Comparison of ENCODE assay signal across 8 cellular contexts in genomic region chr11:120335596-120335927, GRCh38. TPM values are rescaled to one million over a fixed set of nuclear protein-coding genes. Genes with fewer than 3 reads are reported as not detected.
DNase-seq lines count a peak whose midpoint lies in the region; ATAC-seq and TF ChIP-seq lines count a peak whose summit lies in the region.

No MANE protein-coding gene starts in this region.

- no peak overlapping the region for H4K8ac ChIP-seq in neuronal stem cell (ENCODE audit: low read depth, low read length)

- no CpG with 5 or more reads among the region's 18 CpGs for WGBS in neuronal stem cell (ENCODE audit: extremely low coverage in 2 of 2, insufficient read length in 2 of 2, insufficient replicate concordance in 1 of 2), 2 donors

- H3K4me2 ChIP-seq in fibroblast of lung (ENCODE audit: extremely low read depth, insufficient read depth, low read length), result peak overlapping the region; percentile 81
- peak overlapping the region; percentile 65 for H3K4me2 ChIP-seq in neuronal stem cell (ENCODE audit: insufficient read depth, low read length, poor library complexity, severe bottlenecking)

- H2AFZ ChIP-seq in fibroblast of lung (ENCODE audit: low read length), result peak overlapping the region; percentile 38
- H2AFZ ChIP-seq in neuronal stem cell (ENCODE audit: low read length), result peak overlapping the region; percentile 98

- H3K18ac ChIP-seq in neuronal stem cell (ENCODE audit: low read length), result peak overlapping the region; percentile 86

- H3K79me2 ChIP-seq in fibroblast of lung (ENCODE audit: control insufficient read depth, insufficient read depth, low read length), result peaks cover 40% of the 10 kb centered on the region

- peak overlapping the region; percentile 96 for H3K9ac ChIP-seq in fibroblast of lung (ENCODE audit: insufficient read depth, low read length)
- peak overlapping the region; percentile 50 for H3K9ac ChIP-seq in neuronal stem cell (ENCODE audit: low read depth, low read length, poor library complexity)

- H3K4me3 ChIP-seq in WERI-Rb-1 (ENCODE audit: low read depth, low read length), result peak overlapping the region; percentile 98
- peak overlapping the region; percentile 58 to 79 (median 73) for H3K4me3 ChIP-seq in fibroblast of lung (replicated peaks in 1 of 4; ENCODE audit: control extremely low read depth in 1 of 4, insufficient read depth in 1 of 4, low read depth in 3 of 4, low read length in 4 of 4)
- peak overlapping the region; percentile 88 to 91 for H3K4me3 ChIP-seq in neuronal stem cell (ENCODE audit: low read length in 2 of 2)

- peak; percentile 24 for ATAC-seq in HG03135 (IDR thresholded peaks at IDR 0.05; ENCODE audit: unreplicated experiment)

- no peak overlapping the region for H2BK15ac ChIP-seq in neuronal stem cell (ENCODE audit: low read length)

- H3K4me1 ChIP-seq in fibroblast of lung (ENCODE audit: control insufficient read depth, extremely low read depth, insufficient read depth, low read length) (peaks cover 19% of the 10 kb centered on the region), neuronal stem cell (ENCODE audit: control insufficient read depth in 2 of 2, insufficient read depth in 1 of 2, low read depth in 1 of 2, low read length in 2 of 2) (peaks cover 8 to 13% of the 10 kb centered on the region in 2 donors)

- H4K20me1 ChIP-seq in fibroblast of lung (ENCODE audit: control insufficient read depth, extremely low read depth, insufficient read depth, low read length), result peaks cover 5% of the 10 kb centered on the region

- no peak overlapping the region for H2BK5ac ChIP-seq in neuronal stem cell (ENCODE audit: low read length)

- no peak overlapping the region for H3K14ac ChIP-seq in neuronal stem cell (ENCODE audit: low read length)

- no peaks in the 10 kb centered on the region for H3K79me1 ChIP-seq in neuronal stem cell (ENCODE audit: low read depth, low read length)

- no peaks in the 10 kb centered on the region for H3K9me3 ChIP-seq in WERI-Rb-1 (ENCODE audit: severe bottlenecking)
- H3K9me3 ChIP-seq in fibroblast of lung (ENCODE audit: control insufficient read depth, insufficient read depth, low read depth, low read length), result no peaks in the 10 kb centered on the region
- no peaks in the 10 kb centered on the region for H3K9me3 ChIP-seq in neuronal stem cell (replicated peaks in 1 of 2; ENCODE audit: control insufficient read depth in 2 of 2, insufficient read depth in 1 of 2, low read depth in 1 of 2, low read length in 2 of 2)

- no peak overlapping the region for H2AK5ac ChIP-seq in neuronal stem cell (ENCODE audit: low read depth, low read length)

- H3K27me3 ChIP-seq in WERI-Rb-1 (ENCODE audit: insufficient read depth, low read depth, severe bottlenecking) (no peaks in the 10 kb centered on the region), fibroblast of lung (ENCODE audit: control insufficient read depth, insufficient read depth, low read length) (no peaks in the 10 kb centered on the region), neuronal stem cell (ENCODE audit: control insufficient read depth in 3 of 3, insufficient read depth in 3 of 3, low read depth in 1 of 3, low read length in 3 of 3) (no peaks in the 10 kb centered on the region)

- H3K36me3 ChIP-seq in WERI-Rb-1 (peaks cover 4% of the 10 kb centered on the region), fibroblast of lung (ENCODE audit: control insufficient read depth, insufficient read depth, low read length) (no peaks in the 10 kb centered on the region), neuronal stem cell (replicated peaks in 1 of 2; ENCODE audit: control insufficient read depth in 2 of 2, insufficient read depth in 2 of 2, low read length in 2 of 2) (peaks cover 2 to 18% of the 10 kb centered on the region in 2 donors)

- H4K91ac ChIP-seq in neuronal stem cell (ENCODE audit: low read depth, low read length, poor library complexity), result no peak overlapping the region

- TF ChIP-seq CTCF in WERI-Rb-1 (IDR thresholded peaks at IDR 0.05; ENCODE audit: low read depth, low read length) (no peak), fibroblast of lung (conservative IDR thresholded peaks at IDR 0.05 in 1 of 2, IDR thresholded peaks at IDR 0.05 in 1 of 2; ENCODE audit: low read depth in 1 of 2, low read length in 2 of 2) (no peak)

- peak overlapping the region; percentile 80 for H3K27ac ChIP-seq in WERI-Rb-1
- H3K27ac ChIP-seq in fibroblast of lung (ENCODE audit: insufficient read depth, low read length), result peak overlapping the region; percentile 95
- peak overlapping the region; percentile 64 for H3K27ac ChIP-seq in neuronal stem cell (replicated peaks; ENCODE audit: low read length)

- H2BK120ac ChIP-seq in neuronal stem cell (ENCODE audit: low read depth, low read length), result no peak overlapping the region

- H3K4ac ChIP-seq in neuronal stem cell (ENCODE audit: low read length), result no peak overlapping the region

- peak overlapping the region; percentile 36 for H3K23ac ChIP-seq in neuronal stem cell (ENCODE audit: low read depth, low read length, poor library complexity)

- peak; percentile 33 for DNase-seq in stimulated activated CD4-positive, alpha-beta T cell treated with anti-CD3 and anti-CD28 coated beads, Interleukin-15, amount 100 ng/mL, for 24 hours
- no peak for DNase-seq in stimulated activated CD4-positive, alpha-beta T cell treated with anti-CD3 and anti-CD28 coated beads, Interleukin-4, amount 100 ng/mL, for 24 hours
- no peak for DNase-seq in WERI-Rb-1
- DNase-seq in fibroblast of lung (ENCODE audit: low read depth in 2 of 2), result no peak
- DNase-seq in neuronal stem cell (ENCODE audit: low spot score), result no peak
- DNase-seq in cerebellar cortex (ENCODE audit: low spot score), result no peak
- no peak for DNase-seq in retina

- H2BK12ac ChIP-seq in neuronal stem cell (ENCODE audit: low read length), result no peak overlapping the region

RNA-seq across cellular contexts. Expression of gene ARHGEF12, which starts 0.7 kb away (rescaled TPM):
- 107 and 141 TPM in 2 replicates for total RNA-seq in fibroblast of lung
- 52.7 and 63.1 TPM in 2 replicates for polyA plus RNA-seq in fibroblast of lung
- 46.9 and 58.5 TPM in 2 replicates for polyA plus RNA-seq in fibroblast of lung (2012)
- polyA minus RNA-seq in fibroblast of lung (ENCODE audit: low replicate concordance), result 46.8 and 57.9 TPM in 2 replicates
- 12.7 TPM for polyA plus RNA-seq in neuronal stem cell (2013, experiment 1 of 2)
- 13.1 TPM for polyA plus RNA-seq in neuronal stem cell (2013, experiment 2 of 2)

RNA-seq across cellular contexts. Expression of gene TLCD5, which starts 10.5 kb away (rescaled TPM):
- total RNA-seq in fibroblast of lung, result 9.8 and 13.2 TPM in 2 replicates
- 12.1 and 17.0 TPM in 2 replicates for polyA plus RNA-seq in fibroblast of lung
- polyA plus RNA-seq in fibroblast of lung (2012), result 9.3 and 12.0 TPM in 2 replicates
- 5.3 and 8.6 TPM in 2 replicates for polyA minus RNA-seq in fibroblast of lung (ENCODE audit: low replicate concordance)
- 12.2 TPM for polyA plus RNA-seq in neuronal stem cell (2013, experiment 1 of 2)
- 12.1 TPM for polyA plus RNA-seq in neuronal stem cell (2013, experiment 2 of 2)
